In the genomic region with DNA sequence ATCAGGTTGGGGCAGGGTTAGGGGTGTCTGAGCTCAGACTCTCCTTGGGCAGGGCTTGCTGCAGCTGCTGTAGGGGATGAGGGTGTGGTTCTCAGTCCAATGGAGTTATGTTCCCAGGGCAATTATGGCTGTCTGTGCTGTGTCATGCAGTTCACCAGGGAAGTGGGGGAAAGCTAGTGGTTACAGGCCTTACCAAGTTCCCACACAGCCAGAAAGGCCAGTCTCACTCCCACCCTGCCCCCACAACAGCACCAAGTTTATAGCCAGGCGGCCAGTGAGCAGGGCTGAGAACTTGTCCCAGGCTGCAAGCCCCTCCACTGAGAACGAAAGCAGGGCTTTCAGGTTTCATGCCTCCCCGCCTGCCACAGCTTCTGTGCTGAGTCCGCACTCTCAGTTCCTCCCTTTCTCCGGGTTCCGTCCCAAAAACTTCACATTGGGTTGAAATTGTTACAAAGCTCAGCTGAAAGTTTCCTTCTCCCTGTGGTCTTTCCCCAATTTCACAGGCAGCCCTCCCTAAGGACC, we compare ENCODE assay signal across 1 cellular context.
TF ChIP-seq lines count a peak whose summit lies in the region.

No MANE protein-coding gene starts in this region.

TF ChIP-seq in HepG2, 621 proteins besides CTCF, POLR2A, EP300 and RAD21 (continued from another document):
- TF ChIP-seq, protein P1, sequence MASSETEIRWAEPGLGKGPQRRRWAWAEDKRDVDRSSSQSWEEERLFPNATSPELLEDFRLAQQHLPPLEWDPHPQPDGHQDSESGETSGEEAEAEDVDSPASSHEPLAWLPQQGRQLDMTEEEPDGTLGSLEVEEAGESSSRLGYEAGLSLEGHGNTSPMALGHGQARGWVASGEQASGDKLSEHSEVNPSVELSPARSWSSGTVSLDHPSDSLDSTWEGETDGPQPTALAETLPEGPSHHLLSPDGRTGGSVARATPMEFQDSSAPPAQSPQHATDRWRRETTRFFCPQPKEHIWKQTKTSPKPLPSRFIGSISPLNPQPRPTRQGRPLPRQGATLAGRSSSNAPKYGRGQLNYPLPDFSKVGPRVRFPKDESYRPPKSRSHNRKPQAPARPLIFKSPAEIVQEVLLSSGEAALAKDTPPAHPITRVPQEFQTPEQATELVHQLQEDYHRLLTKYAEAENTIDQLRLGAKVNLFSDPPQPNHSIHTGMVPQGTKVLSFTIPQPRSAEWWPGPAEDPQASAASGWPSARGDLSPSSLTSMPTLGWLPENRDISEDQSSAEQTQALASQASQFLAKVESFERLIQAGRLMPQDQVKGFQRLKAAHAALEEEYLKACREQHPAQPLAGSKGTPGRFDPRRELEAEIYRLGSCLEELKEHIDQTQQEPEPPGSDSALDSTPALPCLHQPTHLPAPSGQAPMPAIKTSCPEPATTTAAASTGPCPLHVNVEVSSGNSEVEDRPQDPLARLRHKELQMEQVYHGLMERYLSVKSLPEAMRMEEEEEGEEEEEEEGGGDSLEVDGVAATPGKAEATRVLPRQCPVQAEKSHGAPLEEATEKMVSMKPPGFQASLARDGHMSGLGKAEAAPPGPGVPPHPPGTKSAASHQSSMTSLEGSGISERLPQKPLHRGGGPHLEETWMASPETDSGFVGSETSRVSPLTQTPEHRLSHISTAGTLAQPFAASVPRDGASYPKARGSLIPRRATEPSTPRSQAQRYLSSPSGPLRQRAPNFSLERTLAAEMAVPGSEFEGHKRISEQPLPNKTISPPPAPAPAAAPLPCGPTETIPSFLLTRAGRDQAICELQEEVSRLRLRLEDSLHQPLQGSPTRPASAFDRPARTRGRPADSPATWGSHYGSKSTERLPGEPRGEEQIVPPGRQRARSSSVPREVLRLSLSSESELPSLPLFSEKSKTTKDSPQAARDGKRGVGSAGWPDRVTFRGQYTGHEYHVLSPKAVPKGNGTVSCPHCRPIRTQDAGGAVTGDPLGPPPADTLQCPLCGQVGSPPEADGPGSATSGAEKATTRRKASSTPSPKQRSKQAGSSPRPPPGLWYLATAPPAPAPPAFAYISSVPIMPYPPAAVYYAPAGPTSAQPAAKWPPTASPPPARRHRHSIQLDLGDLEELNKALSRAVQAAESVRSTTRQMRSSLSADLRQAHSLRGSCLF (CRISPR knock-in tag; IDR thresholded peaks at IDR 0.05; ENCODE audit: borderline replicate concordance) = no peak
- TF ChIP-seq, protein P2, sequence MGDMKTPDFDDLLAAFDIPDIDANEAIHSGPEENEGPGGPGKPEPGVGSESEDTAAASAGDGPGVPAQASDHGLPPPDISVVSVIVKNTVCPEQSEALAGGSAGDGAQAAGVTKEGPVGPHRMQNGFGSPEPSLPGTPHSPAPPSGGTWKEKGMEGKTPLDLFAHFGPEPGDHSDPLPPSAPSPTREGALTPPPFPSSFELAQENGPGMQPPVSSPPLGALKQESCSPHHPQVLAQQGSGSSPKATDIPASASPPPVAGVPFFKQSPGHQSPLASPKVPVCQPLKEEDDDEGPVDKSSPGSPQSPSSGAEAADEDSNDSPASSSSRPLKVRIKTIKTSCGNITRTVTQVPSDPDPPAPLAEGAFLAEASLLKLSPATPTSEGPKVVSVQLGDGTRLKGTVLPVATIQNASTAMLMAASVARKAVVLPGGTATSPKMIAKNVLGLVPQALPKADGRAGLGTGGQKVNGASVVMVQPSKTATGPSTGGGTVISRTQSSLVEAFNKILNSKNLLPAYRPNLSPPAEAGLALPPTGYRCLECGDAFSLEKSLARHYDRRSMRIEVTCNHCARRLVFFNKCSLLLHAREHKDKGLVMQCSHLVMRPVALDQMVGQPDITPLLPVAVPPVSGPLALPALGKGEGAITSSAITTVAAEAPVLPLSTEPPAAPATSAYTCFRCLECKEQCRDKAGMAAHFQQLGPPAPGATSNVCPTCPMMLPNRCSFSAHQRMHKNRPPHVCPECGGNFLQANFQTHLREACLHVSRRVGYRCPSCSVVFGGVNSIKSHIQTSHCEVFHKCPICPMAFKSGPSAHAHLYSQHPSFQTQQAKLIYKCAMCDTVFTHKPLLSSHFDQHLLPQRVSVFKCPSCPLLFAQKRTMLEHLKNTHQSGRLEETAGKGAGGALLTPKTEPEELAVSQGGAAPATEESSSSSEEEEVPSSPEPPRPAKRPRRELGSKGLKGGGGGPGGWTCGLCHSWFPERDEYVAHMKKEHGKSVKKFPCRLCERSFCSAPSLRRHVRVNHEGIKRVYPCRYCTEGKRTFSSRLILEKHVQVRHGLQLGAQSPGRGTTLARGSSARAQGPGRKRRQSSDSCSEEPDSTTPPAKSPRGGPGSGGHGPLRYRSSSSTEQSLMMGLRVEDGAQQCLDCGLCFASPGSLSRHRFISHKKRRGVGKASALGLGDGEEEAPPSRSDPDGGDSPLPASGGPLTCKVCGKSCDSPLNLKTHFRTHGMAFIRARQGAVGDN (CRISPR knock-in tag; IDR thresholded peaks at IDR 0.05) = 0 out of 2 replicates have a peak, but pooled peaks have one; percentile 14
- TF ChIP-seq, protein P3, sequence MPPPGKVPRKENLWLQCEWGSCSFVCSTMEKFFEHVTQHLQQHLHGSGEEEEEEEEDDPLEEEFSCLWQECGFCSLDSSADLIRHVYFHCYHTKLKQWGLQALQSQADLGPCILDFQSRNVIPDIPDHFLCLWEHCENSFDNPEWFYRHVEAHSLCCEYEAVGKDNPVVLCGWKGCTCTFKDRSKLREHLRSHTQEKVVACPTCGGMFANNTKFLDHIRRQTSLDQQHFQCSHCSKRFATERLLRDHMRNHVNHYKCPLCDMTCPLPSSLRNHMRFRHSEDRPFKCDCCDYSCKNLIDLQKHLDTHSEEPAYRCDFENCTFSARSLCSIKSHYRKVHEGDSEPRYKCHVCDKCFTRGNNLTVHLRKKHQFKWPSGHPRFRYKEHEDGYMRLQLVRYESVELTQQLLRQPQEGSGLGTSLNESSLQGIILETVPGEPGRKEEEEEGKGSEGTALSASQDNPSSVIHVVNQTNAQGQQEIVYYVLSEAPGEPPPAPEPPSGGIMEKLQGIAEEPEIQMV (CRISPR knock-in tag; IDR thresholded peaks at IDR 0.05; ENCODE audit: low read depth) = no peak
